Comparison of ENCODE assay signal across 8 cellular contexts in the genomic region with DNA sequence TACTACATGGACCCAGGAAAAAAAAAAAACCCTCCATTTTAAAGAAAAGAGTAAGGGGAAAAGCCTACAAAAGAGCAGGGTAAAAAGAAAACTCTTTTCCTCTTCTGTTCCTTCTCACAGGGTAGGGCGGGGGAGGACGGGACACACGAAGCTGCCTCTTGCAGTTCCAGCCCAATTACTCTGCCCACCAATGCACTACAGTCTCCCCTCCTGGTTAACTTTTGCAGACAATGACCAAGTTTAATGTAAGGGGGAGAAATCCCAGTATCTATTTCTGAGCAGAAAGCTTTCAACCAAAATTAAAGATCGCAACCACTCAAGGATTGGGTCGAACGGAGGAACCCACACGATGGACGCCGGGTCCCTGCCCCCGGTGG. TPM values are rescaled to one million over a fixed set of nuclear protein-coding genes. Genes with fewer than 3 reads are reported as not detected.
DNase-seq lines count a peak whose midpoint lies in the region; ATAC-seq and TF ChIP-seq lines count a peak whose summit lies in the region.

No MANE protein-coding gene starts in this region.

- H3K27ac Mint-ChIP-seq in Caco-2 (ENCODE audit: unreplicated experiment) (peak overlapping the region; percentile 48), type B pancreatic cell (peak overlapping the region; percentile 94)

- TF ChIP-seq CTCF in Caco-2 (IDR thresholded peaks at IDR 0.05; ENCODE audit: insufficient read depth in 1 of 2, low read depth in 1 of 2, low read length in 1 of 2, severe bottlenecking in 1 of 2, unreplicated experiment in 1 of 2): no peak
- TF ChIP-seq CTCF in astrocyte of the cerebellum (IDR thresholded peaks at IDR 0.05; ENCODE audit: low read depth, low read length, missing control alignments): no peak
- no peak for TF ChIP-seq CTCF in liver (IDR thresholded peaks at IDR 0.05; ENCODE audit: low read depth, low read length, missing input control)
- TF ChIP-seq CTCF in type B pancreatic cell (conservative IDR thresholded peaks at IDR 0.05): no peak

- H3K4me1 ChIP-seq in Caco-2 (peaks cover 12% of the 10 kb centered on the region), liver (ENCODE audit: control insufficient read depth in 4 of 4, insufficient read depth in 4 of 4, low read length in 3 of 4) (peaks cover 1 to 36% (median 20%) of the 10 kb centered on the region in 4 donors)

- peak overlapping the region; percentile 56 for H3K4me3 ChIP-seq in Caco-2 (ENCODE audit: low read depth, low read length)
- peak overlapping the region; percentile 84 for H3K4me3 ChIP-seq in astrocyte of the cerebellum (ENCODE audit: low read depth, low read length)
- peak overlapping the region; percentile 44 to 92 (median 82) for H3K4me3 ChIP-seq in liver (ENCODE audit: low read depth in 1 of 3, low read length in 3 of 3)

- peak overlapping the region; percentile 79 for H3K4me3 Mint-ChIP-seq in Caco-2 (ENCODE audit: unreplicated experiment)
- peak overlapping the region; percentile 94 for H3K4me3 Mint-ChIP-seq in type B pancreatic cell

- POLR2A ChIA-PET in Caco-2 (lab: Charles Lee): interaction anchor here (1.0 kb wide), 1 partner anchor 42 kb away, joined by 5 read pairs; the partner anchor contains the start of gene BRD3OS

- H3K27me3 Mint-ChIP-seq in Caco-2 (ENCODE audit: insufficient read depth, unreplicated experiment) (peaks cover 5% of the 10 kb centered on the region), type B pancreatic cell (peaks cover 24% of the 10 kb centered on the region)

- TF ChIP-seq RAD21 in liver (IDR thresholded peaks at IDR 0.05): no peak

- H3K9me3 Mint-ChIP-seq in Caco-2 (ENCODE audit: unreplicated experiment) (no peaks in the 10 kb centered on the region), type B pancreatic cell (no peaks in the 10 kb centered on the region)

- in situ Hi-C loops in KBM-7 (cut with MboI; ENCODE audit: low pct_unique_long_range_greater_than_20kb, low sequenced_read_pairs): no loop called here
- in situ Hi-C loops in astrocyte of the cerebellum (cut with HindIII; ENCODE audit: low sequenced_read_pairs): no loop called here

- CTCF ChIA-PET in Caco-2 (lab: Charles Lee): no interaction called here

- H3K4me1 Mint-ChIP-seq in Caco-2 (ENCODE audit: low read depth, unreplicated experiment) (no peaks in the 10 kb centered on the region), type B pancreatic cell (ENCODE audit: unreplicated experiment) (peaks cover 29% of the 10 kb centered on the region)

- DNase-seq in Caco-2: peak in 1 of 2 experiments; percentile 29
- DNase-seq in KBM-7: peak; percentile 46
- no peak for DNase-seq in astrocyte of the cerebellum (ENCODE audit: low read depth)
- no peak for DNase-seq in type B pancreatic cell (ENCODE audit: extremely low spot score, unreplicated experiment)
- DNase-seq in activated effector memory CD4-positive, alpha-beta T cell treated with anti-CD3 and anti-CD28 coated beads, Interleukin-2, amount 50 U/mL, for 16 hours: no peak
- no peak for DNase-seq in NCI-H510A treated with DMSO at 0.1 percent for 48 hours (lab: John Stamatoyannopoulos, UW)

- ATAC-seq in GM21576 (IDR thresholded peaks at IDR 0.05; ENCODE audit: unreplicated experiment): no peak

- no peaks in the 10 kb centered on the region for H3K27me3 ChIP-seq in Caco-2 (replicated peaks; ENCODE audit: control insufficient read depth, insufficient read depth, low read length)
- H3K27me3 ChIP-seq in liver (ENCODE audit: control insufficient read depth in 4 of 4, insufficient read depth in 4 of 4, low read length in 3 of 4): no peaks in the 10 kb centered on the region

- H3K9me3 ChIP-seq in Caco-2 (no peaks in the 10 kb centered on the region; the same call in 1 of the 2 replicates), liver (ENCODE audit: control insufficient read depth in 4 of 4, low read length in 3 of 4) (no peaks in the 10 kb centered on the region)

- H3K9ac ChIP-seq in liver (ENCODE audit: low read depth in 1 of 2, low read length in 2 of 2): peak overlapping the region; percentile 87 to 89

- BruUV-seq in Caco-2 (replicated peaks; lab: Mats Ljungman, UMichigan): no TSS peak

- WGBS in liver: 3% methylated on average over 10 of the region's 10 CpGs

- intact Hi-C loops in Caco-2 (cut with micrococcal nuclease; ENCODE audit: unreplicated experiment): loop anchor here (5.0 kb wide), 1 partner anchor 261 kb away; the partner anchor contains the start of gene RXRA

- H3K36me3 Mint-ChIP-seq in Caco-2 (ENCODE audit: insufficient read depth, unreplicated experiment) (peaks cover 6% of the 10 kb centered on the region), type B pancreatic cell (no peaks in the 10 kb centered on the region)

- H3K36me3 ChIP-seq in Caco-2 (ENCODE audit: control insufficient read depth, insufficient read depth, low read length) (no peaks in the 10 kb centered on the region), liver (ENCODE audit: control insufficient read depth in 4 of 4, insufficient read depth in 3 of 4, low read depth in 1 of 4, low read length in 3 of 4) (no peaks in the 10 kb centered on the region)

- peak overlapping the region; percentile 56 to 73 for H3K27ac ChIP-seq in liver (ENCODE audit: low read depth in 1 of 2, low read length in 2 of 2)

TF ChIP-seq in liver, 16 proteins besides CTCF, POLR2A, EP300 and RAD21:
- TF ChIP-seq GABPA (IDR thresholded peaks at IDR 0.05 in 1 of 2, conservative IDR thresholded peaks at IDR 0.05 in 1 of 2) (no peak), JUND (IDR thresholded peaks at IDR 0.05) (no peak), SP1 (IDR thresholded peaks at IDR 0.05) (no peak), TAF1 (conservative IDR thresholded peaks at IDR 0.05) (no peak), NR2F2 (IDR thresholded peaks at IDR 0.05) (no peak), HNF4G (IDR thresholded peaks at IDR 0.05) (no peak), FOXA2 (IDR thresholded peaks at IDR 0.05) (no peak), FOXA1 (IDR thresholded peaks at IDR 0.05) (no peak), MAX (IDR thresholded peaks at IDR 0.05) (no peak), ATF3 (IDR thresholded peaks at IDR 0.05) (no peak), EGR1 (IDR thresholded peaks at IDR 0.05; ENCODE audit: low read depth in 2 of 2) (no peak), RXRA (IDR thresholded peaks at IDR 0.05) (no peak)
- TF ChIP-seq, protein P1, sequence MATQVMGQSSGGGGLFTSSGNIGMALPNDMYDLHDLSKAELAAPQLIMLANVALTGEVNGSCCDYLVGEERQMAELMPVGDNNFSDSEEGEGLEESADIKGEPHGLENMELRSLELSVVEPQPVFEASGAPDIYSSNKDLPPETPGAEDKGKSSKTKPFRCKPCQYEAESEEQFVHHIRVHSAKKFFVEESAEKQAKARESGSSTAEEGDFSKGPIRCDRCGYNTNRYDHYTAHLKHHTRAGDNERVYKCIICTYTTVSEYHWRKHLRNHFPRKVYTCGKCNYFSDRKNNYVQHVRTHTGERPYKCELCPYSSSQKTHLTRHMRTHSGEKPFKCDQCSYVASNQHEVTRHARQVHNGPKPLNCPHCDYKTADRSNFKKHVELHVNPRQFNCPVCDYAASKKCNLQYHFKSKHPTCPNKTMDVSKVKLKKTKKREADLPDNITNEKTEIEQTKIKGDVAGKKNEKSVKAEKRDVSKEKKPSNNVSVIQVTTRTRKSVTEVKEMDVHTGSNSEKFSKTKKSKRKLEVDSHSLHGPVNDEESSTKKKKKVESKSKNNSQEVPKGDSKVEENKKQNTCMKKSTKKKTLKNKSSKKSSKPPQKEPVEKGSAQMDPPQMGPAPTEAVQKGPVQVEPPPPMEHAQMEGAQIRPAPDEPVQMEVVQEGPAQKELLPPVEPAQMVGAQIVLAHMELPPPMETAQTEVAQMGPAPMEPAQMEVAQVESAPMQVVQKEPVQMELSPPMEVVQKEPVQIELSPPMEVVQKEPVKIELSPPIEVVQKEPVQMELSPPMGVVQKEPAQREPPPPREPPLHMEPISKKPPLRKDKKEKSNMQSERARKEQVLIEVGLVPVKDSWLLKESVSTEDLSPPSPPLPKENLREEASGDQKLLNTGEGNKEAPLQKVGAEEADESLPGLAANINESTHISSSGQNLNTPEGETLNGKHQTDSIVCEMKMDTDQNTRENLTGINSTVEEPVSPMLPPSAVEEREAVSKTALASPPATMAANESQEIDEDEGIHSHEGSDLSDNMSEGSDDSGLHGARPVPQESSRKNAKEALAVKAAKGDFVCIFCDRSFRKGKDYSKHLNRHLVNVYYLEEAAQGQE (IDR thresholded peaks at IDR 0.05): no peak
- TF ChIP-seq, protein P2, sequence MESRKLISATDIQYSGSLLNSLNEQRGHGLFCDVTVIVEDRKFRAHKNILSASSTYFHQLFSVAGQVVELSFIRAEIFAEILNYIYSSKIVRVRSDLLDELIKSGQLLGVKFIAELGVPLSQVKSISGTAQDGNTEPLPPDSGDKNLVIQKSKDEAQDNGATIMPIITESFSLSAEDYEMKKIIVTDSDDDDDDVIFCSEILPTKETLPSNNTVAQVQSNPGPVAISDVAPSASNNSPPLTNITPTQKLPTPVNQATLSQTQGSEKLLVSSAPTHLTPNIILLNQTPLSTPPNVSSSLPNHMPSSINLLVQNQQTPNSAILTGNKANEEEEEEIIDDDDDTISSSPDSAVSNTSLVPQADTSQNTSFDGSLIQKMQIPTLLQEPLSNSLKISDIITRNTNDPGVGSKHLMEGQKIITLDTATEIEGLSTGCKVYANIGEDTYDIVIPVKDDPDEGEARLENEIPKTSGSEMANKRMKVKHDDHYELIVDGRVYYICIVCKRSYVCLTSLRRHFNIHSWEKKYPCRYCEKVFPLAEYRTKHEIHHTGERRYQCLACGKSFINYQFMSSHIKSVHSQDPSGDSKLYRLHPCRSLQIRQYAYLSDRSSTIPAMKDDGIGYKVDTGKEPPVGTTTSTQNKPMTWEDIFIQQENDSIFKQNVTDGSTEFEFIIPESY (IDR thresholded peaks at IDR 0.05): no peak

RNA-seq across cellular contexts. Expression of gene BRD3, which starts 1.3 kb away (rescaled TPM):
- total RNA-seq in Caco-2 (2022) (57.5 and 58.3 TPM in 2 replicates), liver (10 to 100 TPM; 10.5 to 17.7 TPM), type B pancreatic cell (ENCODE audit: low replicate concordance) (59.8 and 72.4 TPM in 2 replicates)
- 10 to 100 TPM in 1 of 2 donors, 1 to 10 TPM in 1; 7.2 to 14.9 TPM for polyA plus RNA-seq in liver

RNA-seq across cellular contexts. Expression of gene BRD3OS, which starts 41.3 kb away (rescaled TPM):
- 9.1 and 9.4 TPM in 2 replicates for total RNA-seq in Caco-2 (2022)
- 1 to 10 TPM; 2.6 to 3.2 TPM for total RNA-seq in liver
- polyA plus RNA-seq in liver: 1 to 10 TPM; 2.1 to 5.1 TPM
- total RNA-seq in type B pancreatic cell (ENCODE audit: low replicate concordance): 17.0 and 24.0 TPM in 2 replicates
